In the genomic region with DNA sequence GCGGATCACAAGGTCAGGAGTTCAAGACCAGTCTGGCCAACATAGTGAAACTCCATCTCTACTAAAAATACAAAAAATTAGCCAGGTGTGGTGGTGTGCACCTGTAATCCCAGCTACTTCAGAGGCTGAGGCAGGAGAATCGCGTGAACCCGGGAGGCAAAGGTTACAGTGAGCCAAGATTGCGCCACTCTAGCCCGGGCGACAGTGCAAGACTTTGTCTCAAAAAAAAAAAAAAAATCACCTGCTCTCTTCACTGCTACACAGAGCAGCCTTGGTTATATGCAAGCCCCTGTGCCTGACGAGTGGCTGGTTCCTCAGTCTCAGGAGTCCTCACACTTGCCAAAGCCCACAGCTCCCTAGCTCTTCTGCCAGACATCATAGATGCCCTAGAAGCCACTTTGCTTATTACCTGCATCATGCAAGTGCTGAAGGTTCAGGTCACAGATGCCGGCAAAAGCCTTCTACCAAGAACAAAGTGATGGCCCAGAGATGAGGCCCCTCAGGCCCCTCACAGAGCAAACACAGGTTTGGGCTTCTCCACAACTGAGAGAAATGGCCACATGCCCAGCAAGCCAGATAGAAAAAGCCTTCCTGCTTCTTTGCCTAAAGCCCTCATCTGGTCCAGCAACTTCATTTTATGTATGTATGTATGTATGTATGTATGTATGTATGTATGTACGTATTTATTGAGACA, we compare ENCODE assay signal across 1 cellular context.
TF ChIP-seq lines count a peak whose summit lies in the region.

No MANE protein-coding gene starts in this region.

TF ChIP-seq in HepG2, 621 proteins besides CTCF, POLR2A, EP300 and RAD21 (continued from another document and continues in another):
- TF ChIP-seq, protein P1, sequence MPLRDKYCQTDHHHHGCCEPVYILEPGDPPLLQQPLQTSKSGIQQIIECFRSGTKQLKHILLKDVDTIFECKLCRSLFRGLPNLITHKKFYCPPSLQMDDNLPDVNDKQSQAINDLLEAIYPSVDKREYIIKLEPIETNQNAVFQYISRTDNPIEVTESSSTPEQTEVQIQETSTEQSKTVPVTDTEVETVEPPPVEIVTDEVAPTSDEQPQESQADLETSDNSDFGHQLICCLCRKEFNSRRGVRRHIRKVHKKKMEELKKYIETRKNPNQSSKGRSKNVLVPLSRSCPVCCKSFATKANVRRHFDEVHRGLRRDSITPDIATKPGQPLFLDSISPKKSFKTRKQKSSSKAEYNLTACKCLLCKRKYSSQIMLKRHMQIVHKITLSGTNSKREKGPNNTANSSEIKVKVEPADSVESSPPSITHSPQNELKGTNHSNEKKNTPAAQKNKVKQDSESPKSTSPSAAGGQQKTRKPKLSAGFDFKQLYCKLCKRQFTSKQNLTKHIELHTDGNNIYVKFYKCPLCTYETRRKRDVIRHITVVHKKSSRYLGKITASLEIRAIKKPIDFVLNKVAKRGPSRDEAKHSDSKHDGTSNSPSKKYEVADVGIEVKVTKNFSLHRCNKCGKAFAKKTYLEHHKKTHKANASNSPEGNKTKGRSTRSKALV (CRISPR knock-in tag; IDR thresholded peaks at IDR 0.05): no peak
- TF ChIP-seq TSC22D2 (CRISPR knock-in tag; IDR thresholded peaks at IDR 0.05; ENCODE audit: borderline replicate concordance): no peak
- TF ChIP-seq BORCS8-MEF2B (CRISPR knock-in tag; IDR thresholded peaks at IDR 0.05): no peak
- no peak for TF ChIP-seq ZNF850 (CRISPR knock-in tag; conservative IDR thresholded peaks at IDR 0.05)
- TF ChIP-seq ZMYM3 (CRISPR knock-in tag; IDR thresholded peaks at IDR 0.05): peak; percentile 79
- no peak for TF ChIP-seq HDAC6 (IDR thresholded peaks at IDR 0.05; ENCODE audit: low read depth, low read length)
- no peak for TF ChIP-seq U2AF2 (IDR thresholded peaks at IDR 0.05; ENCODE audit: low read depth, low read length)
- TF ChIP-seq ELF3 (CRISPR knock-in tag; IDR thresholded peaks at IDR 0.05): no peak
- TF ChIP-seq ZNF207 (IDR thresholded peaks at IDR 0.05; ENCODE audit: borderline replicate concordance): no peak
- TF ChIP-seq ZNF256 (CRISPR knock-in tag; conservative IDR thresholded peaks at IDR 0.05): no peak
- TF ChIP-seq SRF (IDR thresholded peaks at IDR 0.05; ENCODE audit: low read depth, low read length): no peak
- TF ChIP-seq CBX5 (CRISPR knock-in tag; IDR thresholded peaks at IDR 0.05; ENCODE audit: borderline replicate concordance): 0 out of 2 replicates have a peak, but pooled peaks have one; percentile 17
- no peak for TF ChIP-seq ZNF569 (CRISPR knock-in tag; IDR thresholded peaks at IDR 0.05; ENCODE audit: borderline replicate concordance)
- no peak for TF ChIP-seq KLF9 (CRISPR knock-in tag; IDR thresholded peaks at IDR 0.05; ENCODE audit: low read depth)
- no peak for TF ChIP-seq ZNF496 (CRISPR knock-in tag; IDR thresholded peaks at IDR 0.05; ENCODE audit: insufficient replicate concordance)
- no peak for TF ChIP-seq ZNF878 (CRISPR knock-in tag; IDR thresholded peaks at IDR 0.05)
- no peak for TF ChIP-seq RBM22 (optimal IDR thresholded peaks at IDR 0.05; ENCODE audit: low read length)
- TF ChIP-seq ZNF276 (CRISPR knock-in tag; IDR thresholded peaks at IDR 0.05; ENCODE audit: low read depth): no peak
- 0 out of 2 replicates have a peak, but pooled peaks have one; percentile 23 for TF ChIP-seq TRIM24 (CRISPR knock-in tag; IDR thresholded peaks at IDR 0.05)
- TF ChIP-seq SCMH1 (CRISPR knock-in tag; IDR thresholded peaks at IDR 0.05; ENCODE audit: borderline replicate concordance): no peak
- TF ChIP-seq MED1 (CRISPR knock-in tag; IDR thresholded peaks at IDR 0.05): peak; percentile 32; the same call in 1 of the 2 replicates
- TF ChIP-seq ZFX (CRISPR knock-in tag; IDR thresholded peaks at IDR 0.05; ENCODE audit: low read depth): no peak
- TF ChIP-seq WIZ (CRISPR knock-in tag; IDR thresholded peaks at IDR 0.05): no peak
- no peak for TF ChIP-seq ZNF232 (CRISPR knock-in tag; IDR thresholded peaks at IDR 0.05; ENCODE audit: borderline replicate concordance)
- no peak for TF ChIP-seq DNMT3B (CRISPR knock-in tag; conservative IDR thresholded peaks at IDR 0.05)
- TF ChIP-seq TBX3 (IDR thresholded peaks at IDR 0.05; ENCODE audit: borderline replicate concordance): no peak
- TF ChIP-seq SATB2 (CRISPR knock-in tag; IDR thresholded peaks at IDR 0.05): no peak
- TF ChIP-seq HBP1 (CRISPR knock-in tag; IDR thresholded peaks at IDR 0.05; ENCODE audit: low read depth): no peak
- peak; percentile 73 for TF ChIP-seq POGZ (CRISPR knock-in tag; IDR thresholded peaks at IDR 0.05)
- no peak for TF ChIP-seq HDAC1 (CRISPR knock-in tag; IDR thresholded peaks at IDR 0.05)
- TF ChIP-seq MIER3 (CRISPR knock-in tag; IDR thresholded peaks at IDR 0.05; ENCODE audit: borderline replicate concordance): no peak
- TF ChIP-seq ZNF468 (CRISPR knock-in tag; IDR thresholded peaks at IDR 0.05): no peak
- no peak for TF ChIP-seq ZNF713 (CRISPR knock-in tag; IDR thresholded peaks at IDR 0.05)
- TF ChIP-seq, protein P2, sequence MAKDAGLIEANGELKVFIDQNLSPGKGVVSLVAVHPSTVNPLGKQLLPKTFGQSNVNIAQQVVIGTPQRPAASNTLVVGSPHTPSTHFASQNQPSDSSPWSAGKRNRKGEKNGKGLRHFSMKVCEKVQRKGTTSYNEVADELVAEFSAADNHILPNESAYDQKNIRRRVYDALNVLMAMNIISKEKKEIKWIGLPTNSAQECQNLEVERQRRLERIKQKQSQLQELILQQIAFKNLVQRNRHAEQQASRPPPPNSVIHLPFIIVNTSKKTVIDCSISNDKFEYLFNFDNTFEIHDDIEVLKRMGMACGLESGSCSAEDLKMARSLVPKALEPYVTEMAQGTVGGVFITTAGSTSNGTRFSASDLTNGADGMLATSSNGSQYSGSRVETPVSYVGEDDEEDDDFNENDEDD (CRISPR knock-in tag; IDR thresholded peaks at IDR 0.05; ENCODE audit: borderline replicate concordance): no peak
- no peak for TF ChIP-seq DZIP1 (CRISPR knock-in tag; IDR thresholded peaks at IDR 0.05)
- TF ChIP-seq ZNF263 (CRISPR knock-in tag; IDR thresholded peaks at IDR 0.05): no peak
- no peak for TF ChIP-seq MXD3 (CRISPR knock-in tag; IDR thresholded peaks at IDR 0.05)
- TF ChIP-seq HNRNPLL (IDR thresholded peaks at IDR 0.05; ENCODE audit: low read depth, low read length, poor library complexity, severe bottlenecking): no peak
- TF ChIP-seq CREM (IDR thresholded peaks at IDR 0.05): no peak
- no peak for TF ChIP-seq CREM (CRISPR knock-in tag; IDR thresholded peaks at IDR 0.05)
- no peak for TF ChIP-seq ZNF790 (CRISPR knock-in tag; IDR thresholded peaks at IDR 0.05; ENCODE audit: borderline replicate concordance)
- TF ChIP-seq TMF1 (CRISPR knock-in tag; IDR thresholded peaks at IDR 0.05; ENCODE audit: low read depth): no peak
- TF ChIP-seq USF2 (IDR thresholded peaks at IDR 0.05; ENCODE audit: low read depth, low read length): no peak
- no peak for TF ChIP-seq USF2 (CRISPR knock-in tag; IDR thresholded peaks at IDR 0.05; ENCODE audit: borderline replicate concordance)
- peak; percentile 68; the same call in 1 of the 2 replicates for TF ChIP-seq ZNF788 (CRISPR knock-in tag; IDR thresholded peaks at IDR 0.05; ENCODE audit: borderline replicate concordance)
- no peak for TF ChIP-seq NFE2 (CRISPR knock-in tag; IDR thresholded peaks at IDR 0.05)
- TF ChIP-seq ZNF10 (CRISPR knock-in tag; IDR thresholded peaks at IDR 0.05; ENCODE audit: borderline replicate concordance, low read depth): no peak
- TF ChIP-seq ZNF737 (CRISPR knock-in tag; IDR thresholded peaks at IDR 0.05; ENCODE audit: borderline replicate concordance): no peak
- TF ChIP-seq SIX1 (CRISPR knock-in tag; IDR thresholded peaks at IDR 0.05; ENCODE audit: borderline replicate concordance): no peak
- TF ChIP-seq HES4 (CRISPR knock-in tag; IDR thresholded peaks at IDR 0.05; ENCODE audit: borderline replicate concordance): no peak
- no peak for TF ChIP-seq ZNF234 (CRISPR knock-in tag; conservative IDR thresholded peaks at IDR 0.05)
- peak; percentile 90 for TF ChIP-seq ZNF362 (CRISPR knock-in tag; IDR thresholded peaks at IDR 0.05; ENCODE audit: borderline replicate concordance)
- TF ChIP-seq GATAD2A (CRISPR knock-in tag; IDR thresholded peaks at IDR 0.05): peak; percentile 44
- TF ChIP-seq E2F2 (CRISPR knock-in tag; IDR thresholded peaks at IDR 0.05; ENCODE audit: borderline replicate concordance): no peak
- no peak for TF ChIP-seq BRF2 (CRISPR knock-in tag; IDR thresholded peaks at IDR 0.05)
